ENCODE assay signal across 11 cellular contexts in the genomic region with DNA sequence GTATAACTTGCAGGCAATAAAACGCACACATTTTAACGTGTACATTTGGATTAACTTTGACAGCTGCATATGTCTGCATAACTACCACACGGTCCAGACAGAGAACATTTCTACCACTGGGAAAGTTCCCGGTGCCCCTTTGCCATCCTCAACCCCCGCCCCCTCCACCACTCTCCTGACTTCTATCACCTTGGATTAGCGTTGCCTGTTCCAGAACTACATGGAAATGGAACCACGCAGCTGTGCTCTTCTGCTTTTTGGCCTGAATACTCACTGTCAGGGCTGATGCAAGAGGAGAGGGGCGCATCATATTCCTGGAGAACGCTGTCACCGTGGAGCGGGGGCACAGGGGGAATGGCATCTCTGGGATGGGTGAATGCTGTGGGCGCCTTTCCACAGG.
DNase-seq lines count a peak whose midpoint lies in the region; ATAC-seq and TF ChIP-seq lines count a peak whose summit lies in the region.
"Had no signal": no experiment of that assay in that cellular context is flagged by ENCODE, and none has a peak within 500 bp of the region (broad histone marks: within the 10 kb centered on the region; RNA-seq: fewer than 3 reads in every experiment).

No MANE protein-coding gene starts in this region.

- H3K27me3 Mint-ChIP-seq in endodermal cell (ENCODE audit: insufficient read depth) = no peaks in the 10 kb centered on the region
- H3K27me3 Mint-ChIP-seq: activated CD4-positive, alpha-beta T cell treated with anti-CD3 and anti-CD28 coated beads, Interleukin-2, amount 10 ng/mL, durations not matched to agents 24 days and 14 days; activated naive CD8-positive, alpha-beta T cell had no signal

- 44 to 46% methylated on average over 12 of the region's 12 CpGs for WGBS in heart right ventricle, 2 donors
- WGBS in endodermal cell (ENCODE audit: insufficient coverage in 1 of 2, insufficient read length in 1 of 2), 2 experiments = 90 to 91% methylated on average over 9 to 12 of the region's 12 CpGs

- no peaks in the 10 kb centered on the region for H4K20me1 ChIP-seq in osteoblast (ENCODE audit: insufficient read depth, low read length)

- intact Hi-C loops in heart right ventricle (cut with DNase I) = loop anchor here in 5 of 10 donors (5.0 kb wide), 2 partner anchors 37 to 62 kb away; partner anchors contain the start of gene LRP5 (in 4 of the 5)
- intact Hi-C loops in left cardiac atrium (cut with DNase I) = no loop called here
- intact Hi-C loops in vagina (cut with DNase I) = no loop called here

- no peak overlapping the region for H3K4me3 Mint-ChIP-seq in endodermal cell
- H3K4me3 Mint-ChIP-seq: activated CD4-positive, alpha-beta T cell treated with anti-CD3 and anti-CD28 coated beads, Interleukin-2, amount 10 ng/mL, durations not matched to agents 24 days and 14 days; activated naive CD8-positive, alpha-beta T cell; stimulated activated effector memory CD8-positive, alpha-beta T cell treated with anti-CD3 and anti-CD28 coated beads, Interleukin-12 subunit alpha, Interleukin-12 subunit beta, amount 100 ng/mL, for 72 hours had no signal

- TF ChIP-seq CTCF in heart right ventricle (IDR thresholded peaks at IDR 0.05) = no peak
- TF ChIP-seq CTCF in endodermal cell (conservative IDR thresholded peaks at IDR 0.05) = no peak
- TF ChIP-seq CTCF in osteoblast (IDR thresholded peaks at IDR 0.05; ENCODE audit: extremely low read depth, low read depth, low read length) = no peak
- no peak for TF ChIP-seq CTCF in vagina (IDR thresholded peaks at IDR 0.05)

- TF ChIP-seq POLR2A in vagina (IDR thresholded peaks at IDR 0.05) = no peak

- H3K9me3 ChIP-seq in heart right ventricle = no peaks in the 10 kb centered on the region
- no peaks in the 10 kb centered on the region for H3K9me3 ChIP-seq in endodermal cell (ENCODE audit: control insufficient read depth, low read length)
- no peaks in the 10 kb centered on the region for H3K9me3 ChIP-seq in osteoblast (ENCODE audit: low read depth, low read length)
- no peaks in the 10 kb centered on the region for H3K9me3 ChIP-seq in vagina

- H3K27ac ChIP-seq in heart right ventricle = peak overlapping the region; percentile 55 to 95 (median 82)
- peak overlapping the region; percentile 99 for H3K27ac ChIP-seq in endodermal cell (ENCODE audit: low read depth, low read length)
- H3K27ac ChIP-seq in osteoblast (ENCODE audit: low read depth, low read length) = peak overlapping the region; percentile 63
- H3K27ac ChIP-seq in vagina = peak overlapping the region; percentile 91

- peaks cover 50 to 99% (median 92%) of the 10 kb centered on the region in 9 donors for H3K4me1 ChIP-seq in heart right ventricle
- no peaks in the 10 kb centered on the region for H3K4me1 ChIP-seq in endodermal cell (ENCODE audit: control insufficient read depth, insufficient read depth, low read length)
- H3K4me1 ChIP-seq in osteoblast (ENCODE audit: insufficient read depth, low read length) = peaks cover 23% of the 10 kb centered on the region
- H3K4me1 ChIP-seq in vagina = peaks cover 68% of the 10 kb centered on the region

- H3K9me3 Mint-ChIP-seq in endodermal cell = no peaks in the 10 kb centered on the region
- H3K9me3 Mint-ChIP-seq: activated CD4-positive, alpha-beta T cell treated with anti-CD3 and anti-CD28 coated beads, Interleukin-2, amount 10 ng/mL, durations not matched to agents 24 days and 14 days; stimulated activated effector memory CD8-positive, alpha-beta T cell treated with anti-CD3 and anti-CD28 coated beads, Interleukin-12 subunit alpha, Interleukin-12 subunit beta, amount 100 ng/mL, for 72 hours had no signal

- peak overlapping the region; percentile 68 for H2AFZ ChIP-seq in osteoblast (ENCODE audit: low read length)

- DNase-seq in heart right ventricle = no peak
- DNase-seq in left cardiac atrium = no peak
- no peak for DNase-seq in endodermal cell
- peak; percentile 78 for DNase-seq in osteoblast (ENCODE audit: insufficient read length, low spot score, missing footprints)
- no peak for DNase-seq in vagina (ENCODE audit: extremely low spot score in 2 of 2)
- DNase-seq in H4 (ENCODE audit: low spot score) = no peak
- DNase-seq in NCI-H1105 treated with DMSO at 0.1 percent for 48 hours (lab: John Stamatoyannopoulos, UW) = no peak
- DNase-seq: activated CD4-positive, alpha-beta T cell treated with anti-CD3 and anti-CD28 coated beads, Interleukin-2, amount 10 ng/mL, durations not matched to agents 24 days and 14 days had no signal

- H3K36me3 Mint-ChIP-seq in endodermal cell (ENCODE audit: low read depth) = peaks cover 26% of the 10 kb centered on the region
- H3K36me3 Mint-ChIP-seq: activated naive CD8-positive, alpha-beta T cell; stimulated activated effector memory CD8-positive, alpha-beta T cell treated with anti-CD3 and anti-CD28 coated beads, Interleukin-12 subunit alpha, Interleukin-12 subunit beta, amount 100 ng/mL, for 72 hours had no signal

- ATAC-seq in heart right ventricle (no peak), left cardiac atrium (no peak), HG03469 (IDR thresholded peaks at IDR 0.05; ENCODE audit: unreplicated experiment) (no peak)
- ATAC-seq: stimulated activated effector memory CD8-positive, alpha-beta T cell treated with anti-CD3 and anti-CD28 coated beads, Interleukin-12 subunit alpha, Interleukin-12 subunit beta, amount 100 ng/mL, for 72 hours had no signal

- H3K36me3 ChIP-seq in heart right ventricle (no peaks in the 10 kb centered on the region), endodermal cell (ENCODE audit: control insufficient read depth, insufficient read depth, low read length) (peaks cover 6% of the 10 kb centered on the region), osteoblast (ENCODE audit: insufficient read depth, low read length) (no peaks in the 10 kb centered on the region), vagina (no peaks in the 10 kb centered on the region)

- H3K27ac Mint-ChIP-seq in endodermal cell = no peak overlapping the region
- H3K27ac Mint-ChIP-seq: activated CD4-positive, alpha-beta T cell treated with anti-CD3 and anti-CD28 coated beads, Interleukin-2, amount 10 ng/mL, durations not matched to agents 24 days and 14 days; activated naive CD8-positive, alpha-beta T cell; stimulated activated effector memory CD8-positive, alpha-beta T cell treated with anti-CD3 and anti-CD28 coated beads, Interleukin-12 subunit alpha, Interleukin-12 subunit beta, amount 100 ng/mL, for 72 hours had no signal

- H3K4me2 ChIP-seq in osteoblast (ENCODE audit: insufficient read depth, low read length) = peak overlapping the region; percentile 70

- no peaks in the 10 kb centered on the region for H3K79me2 ChIP-seq in osteoblast (ENCODE audit: insufficient read depth, low read length)

- H3K4me1 Mint-ChIP-seq in endodermal cell = no peaks in the 10 kb centered on the region

- H3K4me3 ChIP-seq in heart right ventricle (peak overlapping the region in 6 of 10 donors; percentile 3 to 25 (median 12)), endodermal cell (ENCODE audit: low read length) (no peak overlapping the region), osteoblast (ENCODE audit: insufficient read depth, low read length) (peak overlapping the region; percentile 40), vagina (peak overlapping the region in 1 of 2 donors; percentile 10)

- H3K9ac ChIP-seq in endodermal cell (ENCODE audit: extremely low read depth, low read length, poor library complexity, severe bottlenecking) = no peak overlapping the region

- H3K27me3 ChIP-seq in heart right ventricle (peaks cover 0 to 3% (median 0%) of the 10 kb centered on the region in 7 donors), endodermal cell (ENCODE audit: control insufficient read depth, insufficient read depth, low read length, poor library complexity, severe bottlenecking) (no peaks in the 10 kb centered on the region), osteoblast (ENCODE audit: insufficient read depth, low read length) (no peaks in the 10 kb centered on the region), vagina (no peaks in the 10 kb centered on the region)
